Comparison of ENCODE assay signal across 25 cellular contexts in the genomic region with DNA sequence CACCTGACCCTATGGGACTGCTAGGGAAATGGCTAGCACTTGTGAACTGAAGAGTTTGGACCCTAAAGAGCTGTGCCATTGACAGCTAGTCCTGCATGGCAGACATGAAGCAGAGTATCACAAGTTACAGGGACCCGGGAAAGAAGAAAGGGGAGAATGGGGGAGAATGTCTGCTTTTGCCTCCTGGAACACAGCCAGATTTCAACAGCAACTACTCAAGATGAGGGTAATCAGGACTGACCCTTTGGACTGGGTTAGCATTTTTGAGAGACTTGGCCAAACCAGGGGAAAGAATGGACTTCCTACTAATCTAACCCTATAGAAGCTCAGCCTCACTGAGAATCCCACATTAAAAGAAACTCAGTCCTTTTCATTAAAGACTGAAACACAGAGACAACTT. TPM values are rescaled to one million over a fixed set of nuclear protein-coding genes. Genes with fewer than 3 reads are reported as not detected.
"Had no signal": no experiment of that assay in that cellular context is flagged by ENCODE, and none has a peak within 500 bp of the region (broad histone marks: within the 10 kb centered on the region; RNA-seq: fewer than 3 reads in every experiment).

No MANE protein-coding gene starts in this region.

- H3K9me3 Mint-ChIP-seq: IgD-negative memory B cell had no signal

- H3K36me3 ChIP-seq: SJSA1 had no signal

- H3K4me3 Mint-ChIP-seq: IgD-negative memory B cell had no signal

- H3K27ac Mint-ChIP-seq: IgD-negative memory B cell had no signal

- H3K27ac ChIP-seq: HL-60, SJSA1, SK-N-MC had no signal

- H3K4me3 ChIP-seq: SJSA1, SK-N-MC had no signal

- DNase-seq: Karpas-422, KBM-7, MM.1S, MV-4-11, NCI-H1048, NCI-H1105, NCI-H1417, NCI-H1436 treated with DMSO at 0.1 percent for 48 hours, NCI-H1694, NCI-H187 treated with DMSO at 0.1 percent for 48 hours, NCI-H2029 treated with DMSO at 0.1 percent for 48 hours, NCI-H2171 treated with DMSO at 0.1 percent for 48 hours, NCI-H226, NCI-H446, NCI-H510A, NCI-H524 treated with DMSO at 0.1 percent for 48 hours, NCI-H69, NCI-H774, Right ventricle myocardium superior, RPMI8226, SIG-M5 had no signal

- H3K9me3 ChIP-seq: SJSA1 had no signal

RNA-seq across cellular contexts. Expression of gene IRF6, which starts 13.1 kb away (rescaled TPM):
- total RNA-seq: SJSA1 had no signal
